10 cellular contexts compared by ENCODE assay signal in genomic region chr9:121981118-121981883, GRCh38.
"Had no signal": no experiment of that assay in that cellular context is flagged by ENCODE, and none has a peak within 500 bp of the region (broad histone marks: within the 10 kb centered on the region; RNA-seq: fewer than 3 reads in every experiment).

No MANE protein-coding gene starts in this region.

- ATAC-seq: GM23338, K562 had no signal

- H2AFZ ChIP-seq: GM23338 had no signal

- H3K4me3 Mint-ChIP-seq: GM23338, H9, HFFc6 had no signal

- H3K27ac ChIP-seq: HL-60 had no signal

- H3K27ac Mint-ChIP-seq: GM23338, H9, HFFc6 had no signal

- FAIRE-seq: H1, H54, K562 had no signal

- H3K4me3 ChIP-seq: GM23338, K562 had no signal

- DNase-seq: H9, HCEC 1CT, HFFc6, IMR-90, KG1 had no signal

- H3K4me2 ChIP-seq: GM23338 had no signal
